16 cellular contexts compared by ENCODE assay signal in the genomic region with DNA sequence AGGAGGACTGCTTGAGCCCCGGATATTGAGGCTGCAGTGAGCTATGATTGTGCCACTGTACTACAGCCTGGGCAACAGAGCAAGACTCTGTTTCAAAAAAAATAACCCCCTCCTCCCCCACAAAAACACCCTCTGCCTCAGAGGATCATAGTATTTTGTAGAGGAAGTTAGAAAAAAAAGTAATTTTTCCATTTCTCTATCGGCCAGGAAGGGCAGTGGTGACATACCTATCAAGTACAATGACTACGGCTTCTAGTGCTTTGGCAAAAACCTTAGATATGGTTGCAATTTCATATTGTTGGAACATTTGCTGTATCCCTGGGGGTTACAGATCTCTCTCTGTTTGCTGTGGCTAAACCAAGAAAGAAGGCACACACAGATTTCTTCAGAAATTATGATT.
"Had no signal": no experiment of that assay in that cellular context is flagged by ENCODE, and none has a peak within 500 bp of the region (broad histone marks: within the 10 kb centered on the region; RNA-seq: fewer than 3 reads in every experiment).

No MANE protein-coding gene starts in this region.

- H3K27me3 Mint-ChIP-seq: activated CD8-positive, alpha-beta memory T cell treated with anti-CD3 and anti-CD28 coated beads, Interleukin-2, amount 10 ng/mL, durations not matched to agents 7 days and 5 days; activated T-cell treated with anti-CD3 and anti-CD28 coated beads, Interleukin-2, amount 50 U/mL, for 24 hours; stimulated activated naive CD8-positive, alpha-beta T cell treated with anti-CD3 and anti-CD28 coated beads, Interleukin-15, Interleukin-2, amounts not matched to agents 100 ng/mL and 50 ng/mL, for 24 hours; T-cell had no signal

- H3K9me3 ChIP-seq: esophagus muscularis mucosa, suprapubic skin, upper lobe of right lung had no signal

- H3K9me3 Mint-ChIP-seq: activated T-cell treated with anti-CD3 and anti-CD28 coated beads, Interleukin-2, amount 50 U/mL, for 24 hours; nephron; stimulated activated naive CD8-positive, alpha-beta T cell treated with anti-CD3 and anti-CD28 coated beads, Interleukin-15, Interleukin-2, amounts not matched to agents 100 ng/mL and 50 ng/mL, for 24 hours; T-cell had no signal

- H3K27me3 ChIP-seq: esophagus muscularis mucosa, suprapubic skin, upper lobe of right lung had no signal

- H3K36me3 ChIP-seq: suprapubic skin had no signal

- H3K4me3 ChIP-seq: esophagus muscularis mucosa, lung, suprapubic skin, upper lobe of right lung had no signal

- H3K4me3 Mint-ChIP-seq: activated CD8-positive, alpha-beta memory T cell treated with anti-CD3 and anti-CD28 coated beads, Interleukin-2, amount 10 ng/mL, durations not matched to agents 7 days and 5 days; activated T-cell treated with anti-CD3 and anti-CD28 coated beads, Interleukin-2, amount 50 U/mL, for 24 hours; nephron; stimulated activated naive CD8-positive, alpha-beta T cell treated with anti-CD3 and anti-CD28 coated beads, Interleukin-15, Interleukin-2, amounts not matched to agents 100 ng/mL and 50 ng/mL, for 24 hours; T-cell had no signal

- H3K4me1 ChIP-seq: upper lobe of right lung had no signal

- FAIRE-seq: islet of Langerhans had no signal

- ATAC-seq: activated CD8-positive, alpha-beta memory T cell treated with anti-CD3 and anti-CD28 coated beads, Interleukin-2, amount 10 ng/mL, durations not matched to agents 7 days and 5 days; T-cell had no signal

- DNase-seq: activated CD4-positive, alpha-beta T cell treated with anti-CD3 and anti-CD28 coated beads, Interleukin-2, amount 50 U/mL, for 48 hours; activated CD8-positive, alpha-beta memory T cell treated with anti-CD3 and anti-CD28 coated beads, Interleukin-2, amount 10 ng/mL, durations not matched to agents 7 days and 5 days; activated naive CD4-positive, alpha-beta T cell treated with anti-CD3 and anti-CD28 coated beads, Interleukin-2, amount 50 U/mL, for 16 hours; activated T-cell treated with anti-CD3 and anti-CD28 coated beads, Interleukin-2, amount 50 U/mL, for 24 hours; nucleus accumbens; posterior cingulate gyrus; right cardiac atrium; T-cell; T-helper 9 cell; upper lobe of right lung had no signal

- H3K27ac ChIP-seq: esophagus muscularis mucosa, suprapubic skin, upper lobe of right lung had no signal

- H3K27ac Mint-ChIP-seq: activated CD8-positive, alpha-beta memory T cell treated with anti-CD3 and anti-CD28 coated beads, Interleukin-2, amount 10 ng/mL, durations not matched to agents 7 days and 5 days; activated T-cell treated with anti-CD3 and anti-CD28 coated beads, Interleukin-2, amount 50 U/mL, for 24 hours; nephron; stimulated activated naive CD8-positive, alpha-beta T cell treated with anti-CD3 and anti-CD28 coated beads, Interleukin-15, Interleukin-2, amounts not matched to agents 100 ng/mL and 50 ng/mL, for 24 hours; T-cell had no signal
